In the genomic region with DNA sequence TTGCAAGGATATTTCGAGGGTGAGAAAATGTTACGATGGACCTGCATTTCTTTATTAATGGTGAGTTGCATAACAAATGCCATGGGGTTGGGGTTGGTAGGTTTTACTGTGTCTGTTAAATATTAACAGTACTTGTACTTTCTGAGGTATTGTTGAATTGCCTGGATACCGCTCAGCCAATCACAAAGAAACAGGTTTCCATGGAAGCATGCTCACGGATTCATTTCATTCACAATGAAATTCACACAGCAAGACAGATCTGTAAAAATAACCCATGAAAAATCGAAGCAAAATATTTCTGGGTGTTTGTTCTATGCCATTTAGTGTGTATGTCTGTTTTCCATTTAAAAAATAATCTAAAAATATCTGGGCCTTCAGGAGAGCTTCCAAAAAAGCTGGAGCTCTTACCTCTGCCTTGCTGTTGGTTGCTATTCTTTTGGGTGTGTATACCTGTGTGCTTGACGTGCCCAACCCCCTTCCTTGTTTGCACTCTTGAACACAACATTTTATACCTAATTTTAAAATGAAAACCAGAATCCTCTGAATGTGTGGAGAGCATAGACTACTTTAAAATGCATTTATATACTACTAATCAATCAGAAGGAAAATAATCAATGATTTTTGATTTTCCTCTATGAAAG, we compare ENCODE assay signal across 18 cellular contexts.
DNase-seq lines count a peak whose midpoint lies in the region; ATAC-seq and TF ChIP-seq lines count a peak whose summit lies in the region.
"Had no signal": no experiment of that assay in that cellular context is flagged by ENCODE, and none has a peak within 500 bp of the region (broad histone marks: within the 10 kb centered on the region; RNA-seq: fewer than 3 reads in every experiment).

No MANE protein-coding gene starts in this region.

- peak overlapping the region; percentile 34 for H3K27ac ChIP-seq in endodermal cell (ENCODE audit: low read depth, low read length)
- H3K27ac ChIP-seq: ovary had no signal

- no peaks in the 10 kb centered on the region for H3K9me3 Mint-ChIP-seq in endodermal cell
- H3K9me3 Mint-ChIP-seq: activated CD4-positive, alpha-beta memory T cell treated with anti-CD3 and anti-CD28 coated beads, Interleukin-2, amount 10 ng/mL, durations not matched to agents 7 days and 5 days; memory B cell had no signal

- no peaks in the 10 kb centered on the region for H3K9me3 ChIP-seq in endodermal cell (ENCODE audit: control insufficient read depth, low read length)
- H3K9me3 ChIP-seq in mucosa of descending colon = no peaks in the 10 kb centered on the region
- H3K9me3 ChIP-seq: ovary had no signal

- H3K4me1 ChIP-seq in endodermal cell (ENCODE audit: control insufficient read depth, insufficient read depth, low read length) (peaks cover 11% of the 10 kb centered on the region), mucosa of descending colon (ENCODE audit: low read depth) (no peaks in the 10 kb centered on the region)

- WGBS in endodermal cell (ENCODE audit: insufficient coverage in 1 of 2, insufficient read length in 1 of 2), 2 experiments = 77 to 100% methylated on average over 2 to 6 of the region's 6 CpGs

- peaks cover 36% of the 10 kb centered on the region for H3K4me1 Mint-ChIP-seq in endodermal cell
- H3K4me1 Mint-ChIP-seq: memory B cell had no signal

- no peaks in the 10 kb centered on the region for H3K27me3 Mint-ChIP-seq in endodermal cell (ENCODE audit: insufficient read depth)
- H3K27me3 Mint-ChIP-seq: activated CD4-positive, alpha-beta memory T cell treated with anti-CD3 and anti-CD28 coated beads, Interleukin-2, amount 10 ng/mL, durations not matched to agents 7 days and 5 days; activated T-helper 17 cell treated with anti-CD3 and anti-CD28 coated beads, Interleukin-2, amount 50 U/mL, for 72 hours; B cell; memory B cell had no signal

- no peak overlapping the region for H3K27ac Mint-ChIP-seq in endodermal cell
- H3K27ac Mint-ChIP-seq: activated CD4-positive, alpha-beta memory T cell treated with anti-CD3 and anti-CD28 coated beads, Interleukin-2, amount 10 ng/mL, durations not matched to agents 7 days and 5 days; activated T-helper 17 cell treated with anti-CD3 and anti-CD28 coated beads, Interleukin-2, amount 50 U/mL, for 72 hours; B cell; memory B cell had no signal

- DNase-seq in Ammon's horn (ENCODE audit: low spot score) (peak; percentile 70), NCI-H1436 (lab: John Stamatoyannopoulos, UW) (peak; percentile 55), endodermal cell (no peak), mucosa of descending colon (peak in 1 of 3 donors; percentile 30), RPMI8226 (no peak)
- DNase-seq: activated CD4-positive, alpha-beta memory T cell treated with anti-CD3 and anti-CD28 coated beads, Interleukin-2, amount 10 ng/mL, durations not matched to agents 7 days and 5 days; amniotic stem cell; DMS79 treated with DMSO at 0.1 percent for 48 hours; NCI-H226; OCI-M1; ovary; substantia nigra had no signal

- no peak overlapping the region for H3K4me3 ChIP-seq in endodermal cell (ENCODE audit: low read length)
- no peak overlapping the region for H3K4me3 ChIP-seq in mucosa of descending colon
- H3K4me3 ChIP-seq: ovary had no signal

- intact Hi-C loops in mucosa of descending colon (cut with DNase I, micrococcal nuclease) = no loop called here

- TF ChIP-seq CTCF in endodermal cell (conservative IDR thresholded peaks at IDR 0.05) = no peak
- no peak for TF ChIP-seq CTCF in mucosa of descending colon (IDR thresholded peaks at IDR 0.05)

- ATAC-seq in mucosa of descending colon = peak; percentile 90
- no peak for ATAC-seq in GM21717 (IDR thresholded peaks at IDR 0.05; ENCODE audit: unreplicated experiment)
- ATAC-seq in GM19455 (IDR thresholded peaks at IDR 0.05; ENCODE audit: unreplicated experiment) = no peak
- ATAC-seq in GM18907 (IDR thresholded peaks at IDR 0.05; ENCODE audit: unreplicated experiment) = no peak
- ATAC-seq: activated T-helper 17 cell treated with anti-CD3 and anti-CD28 coated beads, Interleukin-2, amount 50 U/mL, for 72 hours had no signal

- no peak overlapping the region for H3K9ac ChIP-seq in endodermal cell (ENCODE audit: extremely low read depth, low read length, poor library complexity, severe bottlenecking)

- no peaks in the 10 kb centered on the region for H3K36me3 Mint-ChIP-seq in endodermal cell (ENCODE audit: low read depth)
- H3K36me3 Mint-ChIP-seq: memory B cell had no signal

- no peaks in the 10 kb centered on the region for H3K27me3 ChIP-seq in endodermal cell (ENCODE audit: control insufficient read depth, insufficient read depth, low read length, poor library complexity, severe bottlenecking)
- H3K27me3 ChIP-seq: ovary had no signal

- H3K36me3 ChIP-seq in endodermal cell (ENCODE audit: control insufficient read depth, insufficient read depth, low read length) (no peaks in the 10 kb centered on the region), mucosa of descending colon (ENCODE audit: low read depth) (no peaks in the 10 kb centered on the region)
- H3K36me3 ChIP-seq: ovary had no signal

- no peak overlapping the region for H3K4me3 Mint-ChIP-seq in endodermal cell
- H3K4me3 Mint-ChIP-seq: activated CD4-positive, alpha-beta memory T cell treated with anti-CD3 and anti-CD28 coated beads, Interleukin-2, amount 10 ng/mL, durations not matched to agents 7 days and 5 days; activated T-helper 17 cell treated with anti-CD3 and anti-CD28 coated beads, Interleukin-2, amount 50 U/mL, for 72 hours; B cell; memory B cell had no signal

Comparison
In these comparisons a context has a peak if more than half of its experiments do, and no peak if none do; other contexts are left out.
1. DNase-seq: peak in Ammon's horn (single experiment) and NCI-H1436 (single experiment); none in endodermal cell (single experiment) and RPMI8226 (single experiment).